ENCODE assay signal across 8 cellular contexts in genomic region chr22:19174106-19175025, GRCh38. TPM values are rescaled to one million over a fixed set of nuclear protein-coding genes. Genes with fewer than 3 reads are reported as not detected.
DNase-seq lines count a peak whose midpoint lies in the region; ATAC-seq and TF ChIP-seq lines count a peak whose summit lies in the region.

No MANE protein-coding gene starts in this region.

- H3K27ac Mint-ChIP-seq in T-helper 2 cell treated with Interferon-gamma antibody and Interleukin-4, amounts not matched to agents 5 μg/mL and 100 μg/mL, for 36 hours, result no peak overlapping the region
- peak overlapping the region; percentile 78 for H3K27ac Mint-ChIP-seq in stimulated activated memory B cell treated with anti-CD40 and anti-IgM and Interleukin-4, amounts not matched to agents 10 μg/mL and 1 μg/mL and 100 μg/mL, for 72 hours
- H3K27ac Mint-ChIP-seq in effector memory CD8-positive, alpha-beta T cell, result peak overlapping the region in 1 of 2 donors; percentile 75

- peak; percentile 62 for ATAC-seq in stimulated activated memory B cell treated with anti-CD40 and anti-IgM and Interleukin-4, amounts not matched to agents 10 μg/mL and 1 μg/mL and 100 μg/mL, for 72 hours
- no peak for ATAC-seq in GM19328 (IDR thresholded peaks at IDR 0.05; ENCODE audit: unreplicated experiment)
- no peak for ATAC-seq in effector memory CD8-positive, alpha-beta T cell (replicated peaks)

- no peak for DNase-seq in T-helper 2 cell treated with Interferon-gamma antibody and Interleukin-4, amounts not matched to agents 5 μg/mL and 100 μg/mL, for 36 hours (ENCODE audit: low spot score)
- DNase-seq in T-helper 2 cell, result no peak
- DNase-seq in Peyer's patch, result peak in 2 of 3 donors; percentile 79
- DNase-seq in fibroblast of villous mesenchyme (ENCODE audit: low read depth), result peak; percentile 53
- no peak for DNase-seq in SK-N-DZ (ENCODE audit: low spot score)
- DNase-seq in effector memory CD8-positive, alpha-beta T cell, result no peak

- H3K27me3 ChIP-seq in Peyer's patch, result peaks cover 0 to 8% of the 10 kb centered on the region in 2 donors

- H3K36me3 ChIP-seq in Peyer's patch, result peaks cover 0 to 15% (median 0%) of the 10 kb centered on the region in 3 donors

- H3K27ac ChIP-seq in Peyer's patch, result peak overlapping the region; percentile 19 to 60 (median 35)

- H3K4me1 ChIP-seq in Peyer's patch, result peaks cover 3 to 66% (median 48%) of the 10 kb centered on the region in 4 donors

- peaks cover 24% of the 10 kb centered on the region for H3K4me1 Mint-ChIP-seq in T-helper 2 cell treated with Interferon-gamma antibody and Interleukin-4, amounts not matched to agents 5 μg/mL and 100 μg/mL, for 36 hours (ENCODE audit: low read depth)
- peaks cover 72% of the 10 kb centered on the region for H3K4me1 Mint-ChIP-seq in stimulated activated memory B cell treated with anti-CD40 and anti-IgM and Interleukin-4, amounts not matched to agents 10 μg/mL and 1 μg/mL and 100 μg/mL, for 72 hours
- H3K4me1 Mint-ChIP-seq in effector memory CD8-positive, alpha-beta T cell (ENCODE audit: low read depth in 2 of 2), result peaks cover 32 to 33% of the 10 kb centered on the region in 2 donors

- peaks cover 11% of the 10 kb centered on the region for H3K27me3 Mint-ChIP-seq in T-helper 2 cell treated with Interferon-gamma antibody and Interleukin-4, amounts not matched to agents 5 μg/mL and 100 μg/mL, for 36 hours (ENCODE audit: low read depth)
- peaks cover 12% of the 10 kb centered on the region for H3K27me3 Mint-ChIP-seq in stimulated activated memory B cell treated with anti-CD40 and anti-IgM and Interleukin-4, amounts not matched to agents 10 μg/mL and 1 μg/mL and 100 μg/mL, for 72 hours
- H3K27me3 Mint-ChIP-seq in effector memory CD8-positive, alpha-beta T cell, result peaks cover 4 to 13% of the 10 kb centered on the region in 2 donors

- H3K4me3 ChIP-seq in Peyer's patch (no peak overlapping the region), fibroblast of villous mesenchyme (ENCODE audit: low read depth, low read length) (no peak overlapping the region)

- H3K9me3 Mint-ChIP-seq in T-helper 2 cell treated with Interferon-gamma antibody and Interleukin-4, amounts not matched to agents 5 μg/mL and 100 μg/mL, for 36 hours, result no peaks in the 10 kb centered on the region
- no peaks in the 10 kb centered on the region for H3K9me3 Mint-ChIP-seq in stimulated activated memory B cell treated with anti-CD40 and anti-IgM and Interleukin-4, amounts not matched to agents 10 μg/mL and 1 μg/mL and 100 μg/mL, for 72 hours
- no peaks in the 10 kb centered on the region for H3K9me3 Mint-ChIP-seq in effector memory CD8-positive, alpha-beta T cell

- H3K4me3 Mint-ChIP-seq in T-helper 2 cell treated with Interferon-gamma antibody and Interleukin-4, amounts not matched to agents 5 μg/mL and 100 μg/mL, for 36 hours, result peak overlapping the region; percentile 2
- H3K4me3 Mint-ChIP-seq in stimulated activated memory B cell treated with anti-CD40 and anti-IgM and Interleukin-4, amounts not matched to agents 10 μg/mL and 1 μg/mL and 100 μg/mL, for 72 hours, result peak overlapping the region; percentile 62
- H3K4me3 Mint-ChIP-seq in effector memory CD8-positive, alpha-beta T cell, result peak overlapping the region in 1 of 2 donors; percentile 37

- H3K9me3 ChIP-seq in Peyer's patch, result no peaks in the 10 kb centered on the region

- no peak for TF ChIP-seq POLR2A in Peyer's patch (IDR thresholded peaks at IDR 0.05)

- peaks cover 2% of the 10 kb centered on the region for H3K36me3 Mint-ChIP-seq in T-helper 2 cell treated with Interferon-gamma antibody and Interleukin-4, amounts not matched to agents 5 μg/mL and 100 μg/mL, for 36 hours (ENCODE audit: low read depth)
- no peaks in the 10 kb centered on the region for H3K36me3 Mint-ChIP-seq in stimulated activated memory B cell treated with anti-CD40 and anti-IgM and Interleukin-4, amounts not matched to agents 10 μg/mL and 1 μg/mL and 100 μg/mL, for 72 hours
- H3K36me3 Mint-ChIP-seq in effector memory CD8-positive, alpha-beta T cell (ENCODE audit: insufficient read depth), result peaks cover 23% of the 10 kb centered on the region

- TF ChIP-seq CTCF in Peyer's patch (IDR thresholded peaks at IDR 0.05) (no peak), fibroblast of villous mesenchyme (IDR thresholded peaks at IDR 0.05; ENCODE audit: insufficient read depth, low read depth, low read length) (no peak)

RNA-seq across cellular contexts. Expression of gene SLC25A1, which starts 4.2 kb away (rescaled TPM):
- total RNA-seq in Peyer's patch (100 to 1,000 TPM in 3 of 4 donors, 10 to 100 TPM in 1; 68.5 to 229 (median 185) TPM), fibroblast of villous mesenchyme (115 and 148 TPM in 2 replicates)
- 122 and 132 TPM in 2 replicates for polyA plus RNA-seq in SK-N-DZ (2014; cell fraction: cytosol; rRNA removed)
- polyA plus RNA-seq in SK-N-DZ (2014; cell fraction: nucleus; rRNA removed), result 128 and 158 TPM in 2 replicates

RNA-seq across cellular contexts. Expression of gene GSC2, which starts 24.3 kb away (rescaled TPM):
- total RNA-seq in Peyer's patch (not detected), fibroblast of villous mesenchyme (not detected in 2 replicates)
- polyA plus RNA-seq in SK-N-DZ (2014; cell fraction: cytosol; rRNA removed), result not detected in 2 replicates
- not detected in 2 replicates for polyA plus RNA-seq in SK-N-DZ (2014; cell fraction: nucleus; rRNA removed)

RNA-seq across cellular contexts. Expression of gene ESS2, which starts 29.9 kb away (rescaled TPM):
- total RNA-seq in Peyer's patch (10 to 100 TPM; 10.1 to 36.3 (median 14.3) TPM), fibroblast of villous mesenchyme (10.6 and 12.5 TPM in 2 replicates)
- 23.4 and 31.1 TPM in 2 replicates for polyA plus RNA-seq in SK-N-DZ (2014; cell fraction: cytosol; rRNA removed)
- polyA plus RNA-seq in SK-N-DZ (2014; cell fraction: nucleus; rRNA removed), result 18.7 and 31.3 TPM in 2 replicates

RNA-seq across cellular contexts. Expression of gene TSSK2, which starts 43.3 kb away (rescaled TPM):
- total RNA-seq in Peyer's patch, result under 1 TPM in 1 of 4 donors, not detected in 3; 0.85 TPM
- total RNA-seq in fibroblast of villous mesenchyme, result under 0.01 TPM in 1 of 2 replicates, not detected in the other
- polyA plus RNA-seq in SK-N-DZ (2014; cell fraction: cytosol; rRNA removed), result not detected in 2 replicates
- not detected in 2 replicates for polyA plus RNA-seq in SK-N-DZ (2014; cell fraction: nucleus; rRNA removed)

RNA-seq across cellular contexts. Expression of gene DGCR2, which starts 52.2 kb away (rescaled TPM):
- total RNA-seq in Peyer's patch, result 100 to 1,000 TPM in 1 of 4 donors, 10 to 100 TPM in 3; 49.5 to 101 (median 92.1) TPM
- 44.8 and 53.5 TPM in 2 replicates for total RNA-seq in fibroblast of villous mesenchyme
- 45.5 and 48.0 TPM in 2 replicates for polyA plus RNA-seq in SK-N-DZ (2014; cell fraction: cytosol; rRNA removed)
- polyA plus RNA-seq in SK-N-DZ (2014; cell fraction: nucleus; rRNA removed), result 33.5 and 34.4 TPM in 2 replicates

Comparison
In these comparisons a context has a peak if more than half of its experiments do, and no peak if none do; other contexts are left out.
1. DNase-seq: peak in Peyer's patch (2 of 3) and fibroblast of villous mesenchyme (single experiment); none in T-helper 2 cell treated with Interferon-gamma antibody and Interleukin-4, amounts not matched to agents 5 μg/mL and 100 μg/mL, for 36 hours (single experiment), T-helper 2 cell (0 of 5), SK-N-DZ (single experiment) and effector memory CD8-positive, alpha-beta T cell (0 of 3).